Comparison of ENCODE assay signal across 9 cellular contexts in the genomic region with DNA sequence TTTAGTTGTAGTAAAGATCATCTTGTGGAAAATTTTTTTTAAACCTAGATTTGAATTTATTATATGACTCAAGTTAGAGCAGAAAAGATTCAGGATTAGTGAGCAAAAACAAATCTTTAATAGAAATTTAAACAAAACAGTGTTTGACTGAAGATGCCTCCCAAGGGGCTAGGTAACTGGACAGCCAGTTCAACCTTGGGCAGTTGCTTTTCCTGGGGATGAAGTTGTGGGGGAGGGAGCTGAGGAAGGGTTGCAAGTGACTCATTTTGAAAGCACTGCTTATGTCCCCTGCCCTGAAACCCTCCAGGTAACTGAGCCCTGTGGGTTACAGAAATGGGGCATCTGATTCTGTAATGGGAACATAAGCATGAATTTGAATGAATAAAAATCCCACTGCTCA. TPM values are rescaled to one million over a fixed set of nuclear protein-coding genes. Genes with fewer than 3 reads are reported as not detected.
DNase-seq lines count a peak whose midpoint lies in the region; ATAC-seq and TF ChIP-seq lines count a peak whose summit lies in the region.
"Had no signal": no experiment of that assay in that cellular context is flagged by ENCODE, and none has a peak within 500 bp of the region (broad histone marks: within the 10 kb centered on the region; RNA-seq: fewer than 3 reads in every experiment).

No MANE protein-coding gene starts in this region.

- peak; percentile 72 for DNase-seq in activated CD4-positive, alpha-beta T cell treated with anti-CD3 and anti-CD28 coated beads, Interleukin-2, amount 10 ng/mL, durations not matched to agents 24 days and 14 days
- no peak for DNase-seq in activated CD4-positive, alpha-beta T cell treated with anti-CD3 and anti-CD28 coated beads for 4 hours
- DNase-seq in activated T-helper 2 cell treated with anti-CD3 and anti-CD28 coated beads, Interferon-gamma antibody, Interleukin-2, Interleukin-4, amounts not matched to agents 10 μg/mL and 5 μg/mL and 100 μg/mL, durations not matched to agents 14 hours and 24 hours and 36 hours (ENCODE audit: low spot score) = no peak
- DNase-seq in stimulated activated naive CD8-positive, alpha-beta T cell treated with anti-CD3 and anti-CD28 coated beads, Interleukin-15, amount 100 ng/mL, for 72 hours = peak in 1 of 2 donors; percentile 27
- DNase-seq in GM10248 (ENCODE audit: extremely low spot score) (no peak), WERI-Rb-1 (no peak), Caco-2 (no peak)
- DNase-seq: NCI-H2081 treated with DMSO at 0.1 percent for 48 hours had no signal

- POLR2A ChIA-PET in GM10248 (lab: Yijun Ruan, JAX) (interaction anchor here (1.0 kb wide), 1 partner anchor 111 kb away, joined by 4 read pairs; no protein-coding TSS in a partner anchor), Caco-2 (lab: Charles Lee) (no interaction called here)

- no TSS peak for BruUV-seq in Caco-2 (replicated peaks; lab: Mats Ljungman, UMichigan)

- peak; percentile 64 for ATAC-seq in HG03066 (IDR thresholded peaks at IDR 0.05; ENCODE audit: low read depth, unreplicated experiment)
- peak; percentile 66 for ATAC-seq in stimulated activated naive CD8-positive, alpha-beta T cell treated with anti-CD3 and anti-CD28 coated beads, Interleukin-15, amount 100 ng/mL, for 72 hours

- H3K27me3 ChIP-seq in WERI-Rb-1 (ENCODE audit: insufficient read depth, low read depth, severe bottlenecking) (no peaks in the 10 kb centered on the region), Caco-2 (replicated peaks; ENCODE audit: control insufficient read depth, insufficient read depth, low read length) (no peaks in the 10 kb centered on the region; the same call in 1 of the 2 replicates)

- H3K4me1 ChIP-seq in Caco-2 = no peaks in the 10 kb centered on the region

- H3K27ac Mint-ChIP-seq in activated CD4-positive, alpha-beta T cell treated with anti-CD3 and anti-CD28 coated beads, Interleukin-2, amount 10 ng/mL, durations not matched to agents 24 days and 14 days = peak overlapping the region; percentile 85
- H3K27ac Mint-ChIP-seq in activated T-helper 2 cell treated with anti-CD3 and anti-CD28 coated beads, Interferon-gamma antibody, Interleukin-2, Interleukin-4, amounts not matched to agents 10 μg/mL and 5 μg/mL and 100 μg/mL, durations not matched to agents 14 hours and 24 hours and 36 hours = peak overlapping the region; percentile 86
- peak overlapping the region; percentile 87 to 89 for H3K27ac Mint-ChIP-seq in stimulated activated naive CD8-positive, alpha-beta T cell treated with anti-CD3 and anti-CD28 coated beads, Interleukin-15, amount 100 ng/mL, for 72 hours
- no peak overlapping the region for H3K27ac Mint-ChIP-seq in Caco-2 (ENCODE audit: unreplicated experiment)

- H3K4me3 ChIP-seq in WERI-Rb-1 (ENCODE audit: low read depth, low read length) (no peak overlapping the region), Caco-2 (ENCODE audit: low read depth, low read length) (no peak overlapping the region)

- H3K27ac ChIP-seq in WERI-Rb-1 = no peak overlapping the region

- peaks cover 2% of the 10 kb centered on the region for H3K36me3 Mint-ChIP-seq in activated CD4-positive, alpha-beta T cell treated with anti-CD3 and anti-CD28 coated beads, Interleukin-2, amount 10 ng/mL, durations not matched to agents 24 days and 14 days (ENCODE audit: low read depth)
- H3K36me3 Mint-ChIP-seq in activated T-helper 2 cell treated with anti-CD3 and anti-CD28 coated beads, Interferon-gamma antibody, Interleukin-2, Interleukin-4, amounts not matched to agents 10 μg/mL and 5 μg/mL and 100 μg/mL, durations not matched to agents 14 hours and 24 hours and 36 hours (ENCODE audit: low read depth) = peaks cover 7% of the 10 kb centered on the region
- no peaks in the 10 kb centered on the region for H3K36me3 Mint-ChIP-seq in Caco-2 (ENCODE audit: insufficient read depth, unreplicated experiment)

- H3K9me3 ChIP-seq in WERI-Rb-1 (ENCODE audit: severe bottlenecking) (no peaks in the 10 kb centered on the region), Caco-2 (no peaks in the 10 kb centered on the region)

- CTCF ChIA-PET in GM10248 (lab: Yijun Ruan, JAX) (interaction anchor here (1.1 to 2.6 kb wide), 3 partner anchors 13 to 18 kb away, joined by 3 to 13 read pairs (median 8); a partner anchor contains a TSS), Caco-2 (lab: Charles Lee) (no interaction called here)

- intact Hi-C loops in activated CD4-positive, alpha-beta T cell treated with anti-CD3 and anti-CD28 coated beads, Interleukin-2, amount 10 ng/mL, durations not matched to agents 24 days and 14 days (cut with micrococcal nuclease) = loop anchor here (5.0 kb wide), 2 partner anchors 100 to 305 kb away; a partner anchor contains a TSS
- intact Hi-C loops in activated T-helper 2 cell treated with anti-CD3 and anti-CD28 coated beads, Interferon-gamma antibody, Interleukin-2, Interleukin-4, amounts not matched to agents 10 μg/mL and 5 μg/mL and 100 μg/mL, durations not matched to agents 14 hours and 24 hours and 36 hours (cut with micrococcal nuclease) = loop anchor here (5.0 kb wide), 2 partner anchors 100 to 165 kb away; a partner anchor contains a TSS
- intact Hi-C loops in Caco-2 (cut with micrococcal nuclease; ENCODE audit: unreplicated experiment) = no loop called here

- peaks cover 8% of the 10 kb centered on the region for H3K9me3 Mint-ChIP-seq in activated CD4-positive, alpha-beta T cell treated with anti-CD3 and anti-CD28 coated beads, Interleukin-2, amount 10 ng/mL, durations not matched to agents 24 days and 14 days
- peaks cover 9% of the 10 kb centered on the region for H3K9me3 Mint-ChIP-seq in activated T-helper 2 cell treated with anti-CD3 and anti-CD28 coated beads, Interferon-gamma antibody, Interleukin-2, Interleukin-4, amounts not matched to agents 10 μg/mL and 5 μg/mL and 100 μg/mL, durations not matched to agents 14 hours and 24 hours and 36 hours
- H3K9me3 Mint-ChIP-seq in stimulated activated naive CD8-positive, alpha-beta T cell treated with anti-CD3 and anti-CD28 coated beads, Interleukin-15, amount 100 ng/mL, for 72 hours = no peaks in the 10 kb centered on the region
- H3K9me3 Mint-ChIP-seq in Caco-2 (ENCODE audit: unreplicated experiment) = no peaks in the 10 kb centered on the region

- H3K36me3 ChIP-seq in WERI-Rb-1 = no peaks in the 10 kb centered on the region
- H3K36me3 ChIP-seq in Caco-2 (ENCODE audit: control insufficient read depth, insufficient read depth, low read length) = no peaks in the 10 kb centered on the region

- TF ChIP-seq CTCF in GM10248 (IDR thresholded peaks at IDR 0.05; ENCODE audit: control extremely low read depth, extremely low read depth, low read depth, missing control alignments) = no peak
- no peak for TF ChIP-seq CTCF in WERI-Rb-1 (IDR thresholded peaks at IDR 0.05; ENCODE audit: low read depth, low read length)
- no peak for TF ChIP-seq CTCF in Caco-2 (IDR thresholded peaks at IDR 0.05; ENCODE audit: insufficient read depth in 1 of 2, low read depth in 1 of 2, low read length in 1 of 2, severe bottlenecking in 1 of 2, unreplicated experiment in 1 of 2)

- peak overlapping the region; percentile 64 for H3K4me3 Mint-ChIP-seq in activated CD4-positive, alpha-beta T cell treated with anti-CD3 and anti-CD28 coated beads, Interleukin-2, amount 10 ng/mL, durations not matched to agents 24 days and 14 days
- H3K4me3 Mint-ChIP-seq in activated T-helper 2 cell treated with anti-CD3 and anti-CD28 coated beads, Interferon-gamma antibody, Interleukin-2, Interleukin-4, amounts not matched to agents 10 μg/mL and 5 μg/mL and 100 μg/mL, durations not matched to agents 14 hours and 24 hours and 36 hours (ENCODE audit: low read depth) = no peak overlapping the region
- peak overlapping the region; percentile 61 to 65 for H3K4me3 Mint-ChIP-seq in stimulated activated naive CD8-positive, alpha-beta T cell treated with anti-CD3 and anti-CD28 coated beads, Interleukin-15, amount 100 ng/mL, for 72 hours
- H3K4me3 Mint-ChIP-seq in Caco-2 (ENCODE audit: unreplicated experiment) = no peak overlapping the region

- H3K4me1 Mint-ChIP-seq in activated CD4-positive, alpha-beta T cell treated with anti-CD3 and anti-CD28 coated beads, Interleukin-2, amount 10 ng/mL, durations not matched to agents 24 days and 14 days = peaks cover 37% of the 10 kb centered on the region
- H3K4me1 Mint-ChIP-seq in activated T-helper 2 cell treated with anti-CD3 and anti-CD28 coated beads, Interferon-gamma antibody, Interleukin-2, Interleukin-4, amounts not matched to agents 10 μg/mL and 5 μg/mL and 100 μg/mL, durations not matched to agents 14 hours and 24 hours and 36 hours (ENCODE audit: low read depth) = peaks cover 38% of the 10 kb centered on the region
- peaks cover 45% of the 10 kb centered on the region for H3K4me1 Mint-ChIP-seq in stimulated activated naive CD8-positive, alpha-beta T cell treated with anti-CD3 and anti-CD28 coated beads, Interleukin-15, amount 100 ng/mL, for 72 hours
- H3K4me1 Mint-ChIP-seq in Caco-2 (ENCODE audit: low read depth, unreplicated experiment) = no peaks in the 10 kb centered on the region

- H3K27me3 Mint-ChIP-seq in activated CD4-positive, alpha-beta T cell treated with anti-CD3 and anti-CD28 coated beads, Interleukin-2, amount 10 ng/mL, durations not matched to agents 24 days and 14 days = no peaks in the 10 kb centered on the region
- H3K27me3 Mint-ChIP-seq in activated T-helper 2 cell treated with anti-CD3 and anti-CD28 coated beads, Interferon-gamma antibody, Interleukin-2, Interleukin-4, amounts not matched to agents 10 μg/mL and 5 μg/mL and 100 μg/mL, durations not matched to agents 14 hours and 24 hours and 36 hours (ENCODE audit: low read depth) = no peaks in the 10 kb centered on the region
- H3K27me3 Mint-ChIP-seq in stimulated activated naive CD8-positive, alpha-beta T cell treated with anti-CD3 and anti-CD28 coated beads, Interleukin-15, amount 100 ng/mL, for 72 hours = no peaks in the 10 kb centered on the region
- no peaks in the 10 kb centered on the region for H3K27me3 Mint-ChIP-seq in Caco-2 (ENCODE audit: insufficient read depth, unreplicated experiment)

RNA-seq across cellular contexts. Expression of a gene that starts 13.1 kb away (rescaled TPM):
- 0.09 TPM in 2 replicates for total RNA-seq in activated CD4-positive, alpha-beta T cell treated with anti-CD3 and anti-CD28 coated beads, Interleukin-2, amount 10 ng/mL, durations not matched to agents 24 days and 14 days
- total RNA-seq in activated T-helper 2 cell treated with anti-CD3 and anti-CD28 coated beads, Interferon-gamma antibody, Interleukin-2, Interleukin-4, amounts not matched to agents 10 μg/mL and 5 μg/mL and 100 μg/mL, durations not matched to agents 14 hours and 24 hours and 36 hours = 0.14 and 0.23 TPM in 2 replicates
- 0.12 and 0.14 TPM in 2 replicates for total RNA-seq in Caco-2 (2022)

Comparison
In these comparisons a context has a peak if more than half of its experiments do, and no peak if none do; other contexts are left out.
1. H3K4me3 Mint-ChIP-seq: peak in activated CD4-positive, alpha-beta T cell treated with anti-CD3 and anti-CD28 coated beads, Interleukin-2, amount 10 ng/mL, durations not matched to agents 24 days and 14 days (single experiment) and stimulated activated naive CD8-positive, alpha-beta T cell treated with anti-CD3 and anti-CD28 coated beads, Interleukin-15, amount 100 ng/mL, for 72 hours (2 of 2); none in activated T-helper 2 cell treated with anti-CD3 and anti-CD28 coated beads, Interferon-gamma antibody, Interleukin-2, Interleukin-4, amounts not matched to agents 10 μg/mL and 5 μg/mL and 100 μg/mL, durations not matched to agents 14 hours and 24 hours and 36 hours (single experiment) and Caco-2 (single experiment).